17 cellular contexts compared by ENCODE assay signal in genomic region chr9:69317894-69318293, GRCh38. TPM values are rescaled to one million over a fixed set of nuclear protein-coding genes. Genes with fewer than 3 reads are reported as not detected.
DNase-seq lines count a peak whose midpoint lies in the region; ATAC-seq and TF ChIP-seq lines count a peak whose summit lies in the region.
"Had no signal": no experiment of that assay in that cellular context is flagged by ENCODE, and none has a peak within 500 bp of the region (broad histone marks: within the 10 kb centered on the region; RNA-seq: fewer than 3 reads in every experiment).

No MANE protein-coding gene starts in this region.

- H3K27ac ChIP-seq in RWPE1 = no peak overlapping the region
- H3K27ac ChIP-seq: coronary artery, KMS-11 had no signal

- CTCF ChIA-PET in RWPE1 (lab: Yijun Ruan, JAX) = no interaction called here

- H3K36me3 Mint-ChIP-seq in activated T-cell treated with anti-CD3 and anti-CD28 coated beads, Interleukin-2, amount 50 U/mL, for 4 hours (ENCODE audit: insufficient read depth) = no peaks in the 10 kb centered on the region
- H3K36me3 Mint-ChIP-seq in endothelial cell (ENCODE audit: low read depth, unreplicated experiment) = peaks cover 7% of the 10 kb centered on the region

- TF ChIP-seq CTCF in RWPE1 (conservative IDR thresholded peaks at IDR 0.05; ENCODE audit: low read depth) (no peak), endothelial cell (IDR thresholded peaks at IDR 0.05; ENCODE audit: unreplicated experiment) (no peak)

- peaks cover 12% of the 10 kb centered on the region for H3K27me3 Mint-ChIP-seq in activated T-cell treated with anti-CD3 and anti-CD28 coated beads, Interleukin-2, amount 50 U/mL, for 4 hours (ENCODE audit: low read depth)
- peaks cover 2% of the 10 kb centered on the region for H3K27me3 Mint-ChIP-seq in endothelial cell (ENCODE audit: unreplicated experiment)

- DNase-seq in activated T-cell treated with anti-CD3 and anti-CD28 coated beads, Interleukin-2, amount 50 U/mL, for 4 hours = no peak
- no peak for DNase-seq in NCI-H526 treated with DMSO at 0.1 percent for 48 hours (lab: John Stamatoyannopoulos, UW)
- no peak for DNase-seq in NOMO-1 treated with DMSO at 0.1 percent for 48 hours (lab: John Stamatoyannopoulos, UW; ENCODE audit: unreplicated experiment)
- no peak for DNase-seq in RWPE1 (ENCODE audit: low spot score)
- DNase-seq in endothelial cell (ENCODE audit: low spot score) = no peak
- DNase-seq: activated naive CD4-positive, alpha-beta T cell treated with anti-CD3 and anti-CD28 coated beads for 36 hours; Caco-2; naive thymus-derived CD8-positive, alpha-beta T cell; NCI-H2227 treated with DMSO at 0.1 percent for 48 hours; Right ventricle myocardium superior; small intestine had no signal

- H3K4me1 Mint-ChIP-seq in activated T-cell treated with anti-CD3 and anti-CD28 coated beads, Interleukin-2, amount 50 U/mL, for 4 hours (ENCODE audit: low read depth) = no peaks in the 10 kb centered on the region
- H3K4me1 Mint-ChIP-seq in endothelial cell (ENCODE audit: unreplicated experiment) = peaks cover 4% of the 10 kb centered on the region
- H3K4me1 Mint-ChIP-seq: naive thymus-derived CD8-positive, alpha-beta T cell had no signal

- H3K27ac Mint-ChIP-seq in endothelial cell (ENCODE audit: unreplicated experiment) = no peak overlapping the region
- H3K27ac Mint-ChIP-seq: activated naive CD4-positive, alpha-beta T cell treated with anti-CD3 and anti-CD28 coated beads for 36 hours; naive thymus-derived CD8-positive, alpha-beta T cell had no signal

- H3K9me3 Mint-ChIP-seq in activated T-cell treated with anti-CD3 and anti-CD28 coated beads, Interleukin-2, amount 50 U/mL, for 4 hours = peaks cover 13% of the 10 kb centered on the region
- peaks cover 9% of the 10 kb centered on the region for H3K9me3 Mint-ChIP-seq in endothelial cell (ENCODE audit: unreplicated experiment)

- peak; percentile 95 for ATAC-seq in GM18520 (IDR thresholded peaks at IDR 0.05; ENCODE audit: unreplicated experiment)
- ATAC-seq in GM19463 (IDR thresholded peaks at IDR 0.05; ENCODE audit: unreplicated experiment) = peak; percentile 96
- peak; percentile 56 for ATAC-seq in HG03039 (IDR thresholded peaks at IDR 0.05; ENCODE audit: unreplicated experiment)
- ATAC-seq in activated T-cell treated with anti-CD3 and anti-CD28 coated beads, Interleukin-2, amount 50 U/mL, for 4 hours = peak; percentile 89 to 92
- ATAC-seq: HCT116; naive thymus-derived CD8-positive, alpha-beta T cell had no signal

- POLR2A ChIA-PET in RWPE1 (lab: Yijun Ruan, JAX; ENCODE audit: low non-redundant PET) = no interaction called here

- H3K4me3 Mint-ChIP-seq in activated T-cell treated with anti-CD3 and anti-CD28 coated beads, Interleukin-2, amount 50 U/mL, for 4 hours = no peak overlapping the region
- H3K4me3 Mint-ChIP-seq in endothelial cell (ENCODE audit: unreplicated experiment) = no peak overlapping the region
- H3K4me3 Mint-ChIP-seq: activated naive CD4-positive, alpha-beta T cell treated with anti-CD3 and anti-CD28 coated beads for 36 hours; naive thymus-derived CD8-positive, alpha-beta T cell had no signal

RNA-seq across cellular contexts. Expression of gene ENTREP1, which starts 7.1 kb away (rescaled TPM):
- under 1 TPM in 1 of 3 donors, not detected in 2; 0.11 TPM for total RNA-seq in activated T-cell treated with anti-CD3 and anti-CD28 coated beads, Interleukin-2, amount 50 U/mL, for 4 hours
- total RNA-seq in endothelial cell (ENCODE audit: unreplicated experiment) = 11.8 TPM
- total RNA-seq: activated naive CD4-positive, alpha-beta T cell treated with anti-CD3 and anti-CD28 coated beads for 36 hours; Caco-2; naive thymus-derived CD8-positive, alpha-beta T cell had no signal

Comparison
In these comparisons a context has a peak if more than half of its experiments do, and no peak if none do; other contexts are left out.
1. RNA of gene ENTREP1, which starts 7.1 kb away (total RNA-seq): 11.8 TPM in endothelial cell (single experiment); 0.11 TPM in activated T-cell treated with anti-CD3 and anti-CD28 coated beads, Interleukin-2, amount 50 U/mL, for 4 hours; every median in the first group is over 10 times any median in the second.
2. Peak in every context shown above with its lines, with median percentiles within 50 percentile points of each other: ATAC-seq.